8 cellular contexts compared by ENCODE assay signal in genomic region chr13:44218501-44219240, GRCh38.
DNase-seq lines count a peak whose midpoint lies in the region; ATAC-seq and TF ChIP-seq lines count a peak whose summit lies in the region.

No MANE protein-coding gene starts in this region.

- H3K4me1 ChIP-seq in RWPE2 (ENCODE audit: insufficient read depth, poor library complexity, severe bottlenecking) (peaks cover 8% of the 10 kb centered on the region), right atrium auricular region (peaks cover 0 to 33% of the 10 kb centered on the region in 2 donors), suprapubic skin (peaks cover 38% of the 10 kb centered on the region)

- TF ChIP-seq CTCF in RWPE2 (IDR thresholded peaks at IDR 0.05; ENCODE audit: poor library complexity, severe bottlenecking): no peak
- no peak for TF ChIP-seq CTCF in right atrium auricular region (IDR thresholded peaks at IDR 0.05)
- no peak for TF ChIP-seq CTCF in suprapubic skin (IDR thresholded peaks at IDR 0.05)

- H3K36me3 Mint-ChIP-seq in T-helper 2 cell treated with Interferon-gamma antibody and Interleukin-4, amounts not matched to agents 5 μg/mL and 100 μg/mL, for 36 hours (ENCODE audit: low read depth): no peaks in the 10 kb centered on the region

- H3K27me3 Mint-ChIP-seq in T-helper 2 cell treated with Interferon-gamma antibody and Interleukin-4, amounts not matched to agents 5 μg/mL and 100 μg/mL, for 36 hours (ENCODE audit: low read depth): peaks cover 24% of the 10 kb centered on the region

- peak; percentile 18 for DNase-seq in NCI-H1092 (lab: John Stamatoyannopoulos, UW)
- no peak for DNase-seq in RWPE2 (ENCODE audit: low spot score)
- peak; percentile 89 for DNase-seq in right atrium auricular region (ENCODE audit: low spot score)
- DNase-seq in suprapubic skin (ENCODE audit: low spot score in 2 of 2): peak; percentile 73 to 83
- DNase-seq in NCI-H2227 (lab: John Stamatoyannopoulos, UW; ENCODE audit: unreplicated experiment): no peak
- no peak for DNase-seq in T-helper 2 cell treated with Interferon-gamma antibody and Interleukin-4, amounts not matched to agents 5 μg/mL and 100 μg/mL, for 36 hours (ENCODE audit: low spot score)

- H3K9me3 ChIP-seq in RWPE2 (ENCODE audit: severe bottlenecking) (no peaks in the 10 kb centered on the region), right atrium auricular region (no peaks in the 10 kb centered on the region), suprapubic skin (no peaks in the 10 kb centered on the region)

- no peaks in the 10 kb centered on the region for H3K4me1 Mint-ChIP-seq in T-helper 2 cell treated with Interferon-gamma antibody and Interleukin-4, amounts not matched to agents 5 μg/mL and 100 μg/mL, for 36 hours (ENCODE audit: low read depth)

- 65% methylated on average over 10 of the region's 10 CpGs for WGBS in suprapubic skin

- H3K27ac Mint-ChIP-seq in T-helper 2 cell treated with Interferon-gamma antibody and Interleukin-4, amounts not matched to agents 5 μg/mL and 100 μg/mL, for 36 hours: no peak overlapping the region

- no peak for TF ChIP-seq POLR2A in suprapubic skin (IDR thresholded peaks at IDR 0.05)

- no peaks in the 10 kb centered on the region for H3K9me3 Mint-ChIP-seq in T-helper 2 cell treated with Interferon-gamma antibody and Interleukin-4, amounts not matched to agents 5 μg/mL and 100 μg/mL, for 36 hours

- H3K4me3 ChIP-seq in RWPE2 (ENCODE audit: severe bottlenecking) (no peak overlapping the region), right atrium auricular region (no peak overlapping the region), suprapubic skin (no peak overlapping the region)

- no peaks in the 10 kb centered on the region for H3K36me3 ChIP-seq in RWPE2 (ENCODE audit: low read depth)
- H3K36me3 ChIP-seq in right atrium auricular region: no peaks in the 10 kb centered on the region
- no peaks in the 10 kb centered on the region for H3K36me3 ChIP-seq in suprapubic skin

- H3K4me3 Mint-ChIP-seq in T-helper 2 cell treated with Interferon-gamma antibody and Interleukin-4, amounts not matched to agents 5 μg/mL and 100 μg/mL, for 36 hours: no peak overlapping the region

- H3K27me3 ChIP-seq in RWPE2 (ENCODE audit: insufficient read depth, poor library complexity, severe bottlenecking): no peaks in the 10 kb centered on the region
- H3K27me3 ChIP-seq in right atrium auricular region: no peaks in the 10 kb centered on the region
- no peaks in the 10 kb centered on the region for H3K27me3 ChIP-seq in suprapubic skin

- TF ChIP-seq EP300 in suprapubic skin (IDR thresholded peaks at IDR 0.05): no peak

- H3K27ac ChIP-seq in RWPE2 (ENCODE audit: poor library complexity, severe bottlenecking) (no peak overlapping the region), right atrium auricular region (peak overlapping the region; percentile 66 to 67), suprapubic skin (peak overlapping the region; percentile 18)

- ATAC-seq in RWPE2 (ENCODE audit: low read depth): peak; percentile 19; the same call in 1 of the 3 replicates
- ATAC-seq in GM19328 (IDR thresholded peaks at IDR 0.05; ENCODE audit: unreplicated experiment): no peak
- no peak for ATAC-seq in GM18907 (IDR thresholded peaks at IDR 0.05; ENCODE audit: unreplicated experiment)

Comparison
In these comparisons a context has a peak if more than half of its experiments do, and no peak if none do; other contexts are left out.
1. DNase-seq: peak in NCI-H1092 (single experiment), right atrium auricular region (single experiment) and suprapubic skin (2 of 2); none in RWPE2 (single experiment), NCI-H2227 (single experiment) and T-helper 2 cell treated with Interferon-gamma antibody and Interleukin-4, amounts not matched to agents 5 μg/mL and 100 μg/mL, for 36 hours (single experiment).